ENCODE assay signal across 9 cellular contexts in the genomic region with DNA sequence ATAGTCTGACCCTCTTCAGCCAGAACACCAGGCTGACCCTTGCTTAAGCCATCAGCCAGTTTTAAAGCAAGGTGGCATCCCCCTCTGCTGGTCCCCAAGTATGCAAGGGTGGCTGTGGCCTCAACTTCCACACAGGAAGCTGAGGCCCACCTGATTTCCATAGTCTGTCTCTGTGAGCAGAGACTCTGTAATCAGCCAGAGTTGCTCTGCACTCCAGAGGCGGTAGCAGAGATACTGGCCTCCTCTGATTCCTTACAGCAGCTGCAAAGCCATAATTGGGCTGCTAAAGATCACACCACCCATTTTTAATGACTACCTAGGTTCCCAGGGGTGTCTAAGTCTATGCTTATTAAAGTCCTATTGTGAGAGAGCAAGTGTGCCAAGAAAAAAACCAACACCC. TPM values are rescaled to one million over a fixed set of nuclear protein-coding genes. Genes with fewer than 3 reads are reported as not detected.
DNase-seq lines count a peak whose midpoint lies in the region; ATAC-seq and TF ChIP-seq lines count a peak whose summit lies in the region.
"Had no signal": no experiment of that assay in that cellular context is flagged by ENCODE, and none has a peak within 500 bp of the region (broad histone marks: within the 10 kb centered on the region; RNA-seq: fewer than 3 reads in every experiment).

No MANE protein-coding gene starts in this region.

- H2AFZ ChIP-seq in ACC112 (ENCODE audit: low read length, unreplicated experiment), result no peak overlapping the region
- no peak overlapping the region for H2AFZ ChIP-seq in H9 (ENCODE audit: low read length)

- H4K5ac ChIP-seq in H9 (ENCODE audit: insufficient read length, low read depth, low read length), result no peak overlapping the region

- H3K27me3 Mint-ChIP-seq in H9 (ENCODE audit: low read depth), result no peaks in the 10 kb centered on the region

- H3K23me2 ChIP-seq in H9 (ENCODE audit: insufficient read length, low read depth, low read length, poor library complexity, severe bottlenecking), result peaks cover 16% of the 10 kb centered on the region

- H3K14ac ChIP-seq in H9 (ENCODE audit: insufficient read depth, low read length), result no peak overlapping the region

- no CpG with 5 or more reads among the region's 1 CpG for WGBS in H9 (ENCODE audit: extremely low coverage, insufficient read length, low lambda C conversion rate)
- 60 to 80% methylated on average over 1 of the region's 1 CpG for WGBS in gastroesophageal sphincter (ENCODE audit: low coverage in 1 of 2), 2 donors

- no peaks in the 10 kb centered on the region for H3K27me3 ChIP-seq in ACC112 (ENCODE audit: insufficient read depth, low read length)
- no peaks in the 10 kb centered on the region for H3K27me3 ChIP-seq in H9 (ENCODE audit: insufficient read depth, low read length)
- H3K27me3 ChIP-seq in iPS-20b (ENCODE audit: insufficient read depth, low read length), result no peaks in the 10 kb centered on the region
- no peaks in the 10 kb centered on the region for H3K27me3 ChIP-seq in gastroesophageal sphincter
- H3K27me3 ChIP-seq: Peyer's patch had no signal

- H3K4me3 ChIP-seq in ACC112 (ENCODE audit: low read depth, low read length), result peak overlapping the region; percentile 99
- H3K4me3 ChIP-seq in SK-N-MC, result peak overlapping the region; percentile 96
- H3K4me3 ChIP-seq in iPS-20b (ENCODE audit: low read length), result peak overlapping the region; percentile 100; the same call in 1 of the 2 replicates
- H3K4me3 ChIP-seq in gastroesophageal sphincter, result no peak overlapping the region

- H4K91ac ChIP-seq in H9 (ENCODE audit: insufficient read length, low read depth, low read length), result no peak overlapping the region

- peak overlapping the region in 2 of 3 experiments; percentile 40; a peak in 2 of 7 replicates for H3K27ac Mint-ChIP-seq in H9

- H3K4me3 Mint-ChIP-seq in H9, result peak overlapping the region; percentile 95 to 96

- no peak for DNase-seq in H9
- no peak for DNase-seq in SK-N-MC (ENCODE audit: low read depth, low spot score)
- DNase-seq in mesenteric fat pad (ENCODE audit: low spot score), result no peak
- no peak for DNase-seq in NCI-H526 treated with DMSO at 0.1 percent for 48 hours (lab: John Stamatoyannopoulos, UW)

- no peaks in the 10 kb centered on the region for H3K9me3 ChIP-seq in H9 (ENCODE audit: control insufficient read depth, low read depth, low read length)
- H3K9me3 ChIP-seq in SK-N-MC (ENCODE audit: low read depth, low read length), result no peaks in the 10 kb centered on the region
- H3K9me3 ChIP-seq in iPS-20b (ENCODE audit: insufficient read depth, low read depth, low read length), result no peaks in the 10 kb centered on the region
- no peaks in the 10 kb centered on the region for H3K9me3 ChIP-seq in gastroesophageal sphincter
- H3K9me3 ChIP-seq: Peyer's patch had no signal

- H3K79me1 ChIP-seq in H9 (ENCODE audit: insufficient read depth, low read depth, low read length, poor library complexity, severe bottlenecking), result peaks cover 12% of the 10 kb centered on the region

- no peak overlapping the region for H3K23ac ChIP-seq in H9 (ENCODE audit: insufficient read length, low read depth, low read length)

- ATAC-seq in GM21390 (IDR thresholded peaks at IDR 0.05; ENCODE audit: unreplicated experiment) (no peak), gastroesophageal sphincter (no peak)

- TF ChIP-seq CTCF in H9 (conservative IDR thresholded peaks at IDR 0.05) (no peak), gastroesophageal sphincter (IDR thresholded peaks at IDR 0.05) (no peak)

- H2AK5ac ChIP-seq in H9 (ENCODE audit: insufficient read length, low read length), result no peak overlapping the region

- no peak overlapping the region for H2BK20ac ChIP-seq in H9 (ENCODE audit: low read depth, low read length, poor library complexity, severe bottlenecking)

- H3K56ac ChIP-seq in H9 (ENCODE audit: insufficient read length, low read depth, low read length), result no peak overlapping the region

- no peak overlapping the region for H2BK15ac ChIP-seq in H9 (ENCODE audit: low read depth, low read length)

- peaks cover 43% of the 10 kb centered on the region for H3K4me1 ChIP-seq in ACC112 (ENCODE audit: control insufficient read depth, insufficient read depth, low read length, unreplicated experiment)
- no peaks in the 10 kb centered on the region for H3K4me1 ChIP-seq in H9 (ENCODE audit: insufficient read depth, low read length)
- H3K4me1 ChIP-seq in iPS-20b (ENCODE audit: insufficient read depth, low read length), result peaks cover 13% of the 10 kb centered on the region
- H3K4me1 ChIP-seq in gastroesophageal sphincter, result peaks cover 3 to 60% (median 21%) of the 10 kb centered on the region in 3 donors

- H2BK12ac ChIP-seq in H9 (ENCODE audit: insufficient read length, low read depth, low read length), result no peak overlapping the region

- H3K18ac ChIP-seq in H9 (ENCODE audit: insufficient read length, low read depth, low read length), result no peak overlapping the region

- H2BK120ac ChIP-seq in H9 (ENCODE audit: low read depth, low read length, poor library complexity, severe bottlenecking), result no peak overlapping the region

- no peaks in the 10 kb centered on the region for H4K20me1 ChIP-seq in H9 (ENCODE audit: control insufficient read depth, insufficient read depth, insufficient read length)

- H3K4ac ChIP-seq in H9 (ENCODE audit: low read depth, low read length), result no peak overlapping the region

- H3K4me2 ChIP-seq in H9 (ENCODE audit: insufficient read depth, insufficient read length, low read length), result no peak overlapping the region

- TF ChIP-seq EP300 in gastroesophageal sphincter (IDR thresholded peaks at IDR 0.05), result no peak

- H3K79me2 ChIP-seq in ACC112 (ENCODE audit: control insufficient read depth, insufficient read depth, low read length, unreplicated experiment) (peaks cover 76% of the 10 kb centered on the region), H9 (ENCODE audit: insufficient read depth, low read length) (peaks cover 36% of the 10 kb centered on the region)

- H3K4me1 Mint-ChIP-seq in H9, result peaks cover 19 to 23% of the 10 kb centered on the region in 2 experiments

- H3T11ph ChIP-seq in H9 (ENCODE audit: low read length), result no peak overlapping the region

- no peaks in the 10 kb centered on the region for H3K9me3 Mint-ChIP-seq in H9

- TF ChIP-seq POLR2A in gastroesophageal sphincter (IDR thresholded peaks at IDR 0.05), result no peak

- no peak overlapping the region for H2BK5ac ChIP-seq in H9 (ENCODE audit: insufficient read length, low read length)

- H3K36me3 Mint-ChIP-seq in H9 (ENCODE audit: insufficient read depth in 1 of 3, low read depth in 3 of 3), result peaks cover 27 to 58% (median 51%) of the 10 kb centered on the region in 3 experiments

- H3K9ac ChIP-seq in H9 (ENCODE audit: extremely low read depth, insufficient read length, low read length) (no peak overlapping the region), SK-N-MC (ENCODE audit: insufficient read length) (peak overlapping the region; percentile 100), iPS-20b (ENCODE audit: low read depth, low read length) (peak overlapping the region; percentile 100)

- no peak overlapping the region for H4K8ac ChIP-seq in H9 (replicated peaks; ENCODE audit: insufficient read length, low read depth, low read length)

- H3K36me3 ChIP-seq in ACC112 (ENCODE audit: insufficient read depth, low read length) (peaks cover 11% of the 10 kb centered on the region), SK-N-MC (ENCODE audit: insufficient read depth, low read length) (peaks cover 47% of the 10 kb centered on the region), iPS-20b (ENCODE audit: insufficient read depth, low read depth, low read length) (peaks cover 57% of the 10 kb centered on the region), gastroesophageal sphincter (peaks cover 0 to 51% of the 10 kb centered on the region in 2 donors)

- H3K27ac ChIP-seq in ACC112 (ENCODE audit: low read depth, low read length), result no peak overlapping the region
- no peak overlapping the region for H3K27ac ChIP-seq in H9 (ENCODE audit: insufficient read length, low read depth, low read length)
- H3K27ac ChIP-seq in SK-N-MC, result peak overlapping the region; percentile 99
- no peak overlapping the region for H3K27ac ChIP-seq in iPS-20b (ENCODE audit: low read length)
- no peak overlapping the region for H3K27ac ChIP-seq in gastroesophageal sphincter
- H3K27ac ChIP-seq: Peyer's patch had no signal

RNA-seq across cellular contexts. Expression of a gene that starts 1.8 kb away (rescaled TPM):
- total RNA-seq in H9 (2021), result 150 and 160 TPM in 2 replicates
- total RNA-seq in mesenteric fat pad, result 88.8 TPM
- 100 to 1,000 TPM in 3 of 4 donors, 10 to 100 TPM in 1; 91.7 to 155 (median 123) TPM for total RNA-seq in gastroesophageal sphincter

RNA-seq across cellular contexts. Expression of a gene that starts 2.2 kb away (rescaled TPM):
- 104 TPM in 2 replicates for total RNA-seq in H9 (2021)
- total RNA-seq in mesenteric fat pad, result 68.2 TPM
- total RNA-seq in gastroesophageal sphincter, result 10 to 100 TPM; 47.3 to 73.4 (median 70.0) TPM

RNA-seq across cellular contexts. Expression of a gene that starts 32.0 kb away (rescaled TPM):
- 56.3 and 60.7 TPM in 2 replicates for total RNA-seq in H9 (2021)
- 159 TPM for total RNA-seq in mesenteric fat pad
- 100 to 1,000 TPM in 3 of 4 donors, 10 to 100 TPM in 1; 69.9 to 158 (median 138) TPM for total RNA-seq in gastroesophageal sphincter

RNA-seq across cellular contexts. Expression of a gene that starts 32.0 kb away (rescaled TPM):
- 12.8 and 14.1 TPM in 2 replicates for total RNA-seq in H9 (2021)
- total RNA-seq in mesenteric fat pad, result 11.7 TPM
- total RNA-seq in gastroesophageal sphincter, result 10 to 100 TPM in 1 of 4 donors, 1 to 10 TPM in 3; 6.2 to 10.8 (median 7.3) TPM

RNA-seq across cellular contexts. Expression of a gene that starts 32.2 kb away (rescaled TPM):
- total RNA-seq in H9 (2021), result 96.2 and 98.2 TPM in 2 replicates
- total RNA-seq in mesenteric fat pad, result 54.7 TPM
- total RNA-seq in gastroesophageal sphincter, result 10 to 100 TPM; 13.6 to 34.6 (median 23.0) TPM

Comparison
In these comparisons a context has a peak if more than half of its experiments do, and no peak if none do; other contexts are left out.
1. H3K4me3 ChIP-seq: peak in ACC112 (single experiment), SK-N-MC (single experiment) and iPS-20b (single experiment); none in gastroesophageal sphincter (0 of 2).